In genomic region chr7:116801092-116801710, GRCh38 we compare ENCODE assay signal across 11 cellular contexts.
DNase-seq lines count a peak whose midpoint lies in the region; ATAC-seq, FAIRE-seq and TF ChIP-seq lines count a peak whose summit lies in the region.
"Had no signal": no experiment of that assay in that cellular context is flagged by ENCODE, and none has a peak within 500 bp of the region (broad histone marks: within the 10 kb centered on the region; RNA-seq: fewer than 3 reads in every experiment).

No MANE protein-coding gene starts in this region.

- no peaks in the 10 kb centered on the region for H3K27me3 ChIP-seq in small intestine (ENCODE audit: control insufficient read depth in 2 of 2, insufficient read depth in 2 of 2, low read length in 2 of 2)
- no peaks in the 10 kb centered on the region for H3K27me3 ChIP-seq in esophagus squamous epithelium

- FAIRE-seq in small intestine (lab: Jason Lieb, UNC), result no peak

- H3K27ac Mint-ChIP-seq in activated CD4-positive, alpha-beta T cell treated with anti-CD3 and anti-CD28 coated beads for 36 hours, result no peak overlapping the region
- H3K27ac Mint-ChIP-seq in activated CD4-positive, alpha-beta T cell treated with anti-CD3 and anti-CD28 coated beads, Interleukin-2, amount 10 ng/mL, durations not matched to agents 7 days and 5 days, result no peak overlapping the region
- H3K27ac Mint-ChIP-seq: natural killer cell had no signal

- POLR2A ChIA-PET in activated CD4-positive, alpha-beta T cell treated with anti-CD3 and anti-CD28 coated beads for 36 hours (lab: Charles Lee), result no interaction called here
- POLR2A ChIA-PET in activated CD4-positive, alpha-beta T cell treated with anti-CD3 and anti-CD28 coated beads, Interleukin-2, amount 10 ng/mL, durations not matched to agents 7 days and 5 days (lab: Charles Lee), result no interaction called here
- POLR2A ChIA-PET in RWPE1 (lab: Yijun Ruan, JAX; ENCODE audit: low non-redundant PET), result no interaction called here

- H3K27me3 Mint-ChIP-seq in activated CD4-positive, alpha-beta T cell treated with anti-CD3 and anti-CD28 coated beads for 36 hours, result peaks cover 5% of the 10 kb centered on the region
- peaks cover 10% of the 10 kb centered on the region for H3K27me3 Mint-ChIP-seq in activated CD4-positive, alpha-beta T cell treated with anti-CD3 and anti-CD28 coated beads, Interleukin-2, amount 10 ng/mL, durations not matched to agents 7 days and 5 days

- H3K4me1 ChIP-seq in small intestine (ENCODE audit: control insufficient read depth in 2 of 2, insufficient read depth in 1 of 2, low read depth in 1 of 2, low read length in 1 of 2), result peaks cover 5 to 18% of the 10 kb centered on the region in 2 donors
- H3K4me1 ChIP-seq in esophagus squamous epithelium, result peaks cover 0 to 56% (median 17%) of the 10 kb centered on the region in 3 donors

- CTCF ChIA-PET in activated CD4-positive, alpha-beta T cell treated with anti-CD3 and anti-CD28 coated beads for 36 hours (lab: Charles Lee), result interaction anchor here (0.5 kb wide), 1 partner anchor 673 kb away, joined by 3 read pairs; no protein-coding TSS in a partner anchor
- CTCF ChIA-PET in activated CD4-positive, alpha-beta T cell treated with anti-CD3 and anti-CD28 coated beads, Interleukin-2, amount 10 ng/mL, durations not matched to agents 7 days and 5 days (lab: Charles Lee), result interaction anchor here (0.6 kb wide), 2 partner anchors 94 to 130 kb away, joined by 3 read pairs; no protein-coding TSS in a partner anchor
- CTCF ChIA-PET in RWPE1 (lab: Yijun Ruan, JAX), result interaction anchor here (0.6 kb wide), 1 partner anchor 131 kb away, joined by 3 read pairs; no protein-coding TSS in a partner anchor

- H3K27ac ChIP-seq in RWPE1, result no peak overlapping the region
- no peak overlapping the region for H3K27ac ChIP-seq in small intestine (ENCODE audit: low read depth in 1 of 2, low read length in 1 of 2)
- peak overlapping the region in 1 of 4 donors; percentile 21 for H3K27ac ChIP-seq in esophagus squamous epithelium
- H3K27ac ChIP-seq: HL-60 had no signal

- DNase-seq in activated CD4-positive, alpha-beta T cell treated with anti-CD3 and anti-CD28 coated beads for 36 hours, result no peak
- DNase-seq in activated CD4-positive, alpha-beta T cell treated with anti-CD3 and anti-CD28 coated beads, Interleukin-2, amount 10 ng/mL, durations not matched to agents 7 days and 5 days, result no peak
- DNase-seq in RWPE1 (ENCODE audit: low spot score), result peak; percentile 73
- DNase-seq in fibroblast of mammary gland (ENCODE audit: low read depth), result peak; percentile 76
- DNase-seq in small intestine, result peak; percentile 62
- no peak for DNase-seq in esophagus squamous epithelium (lab: John Stamatoyannopoulos, UW)
- DNase-seq in erythroblast (lab: John Stamatoyannopoulos, UW), result no peak
- DNase-seq: hippocampal formation, natural killer cell had no signal

- H3K4me1 Mint-ChIP-seq in activated CD4-positive, alpha-beta T cell treated with anti-CD3 and anti-CD28 coated beads for 36 hours, result peaks cover 16% of the 10 kb centered on the region
- H3K4me1 Mint-ChIP-seq in activated CD4-positive, alpha-beta T cell treated with anti-CD3 and anti-CD28 coated beads, Interleukin-2, amount 10 ng/mL, durations not matched to agents 7 days and 5 days, result peaks cover 5% of the 10 kb centered on the region

- no peaks in the 10 kb centered on the region for H3K36me3 Mint-ChIP-seq in activated CD4-positive, alpha-beta T cell treated with anti-CD3 and anti-CD28 coated beads for 36 hours (ENCODE audit: low read depth)
- no peaks in the 10 kb centered on the region for H3K36me3 Mint-ChIP-seq in activated CD4-positive, alpha-beta T cell treated with anti-CD3 and anti-CD28 coated beads, Interleukin-2, amount 10 ng/mL, durations not matched to agents 7 days and 5 days (ENCODE audit: low read depth)
- H3K36me3 Mint-ChIP-seq: natural killer cell had no signal

- TF ChIP-seq POLR2A in esophagus squamous epithelium (IDR thresholded peaks at IDR 0.05) (no peak), erythroblast (IDR thresholded peaks at IDR 0.05; ENCODE audit: low read length) (no peak)

- H3K4me3 ChIP-seq in fibroblast of mammary gland (ENCODE audit: control insufficient read depth, low read depth, low read length) (no peak overlapping the region), small intestine (ENCODE audit: low read depth in 1 of 2, low read length in 2 of 2) (no peak overlapping the region), esophagus squamous epithelium (no peak overlapping the region)

- H3K9me3 ChIP-seq in small intestine (ENCODE audit: control insufficient read depth, low read depth) (no peaks in the 10 kb centered on the region), esophagus squamous epithelium (no peaks in the 10 kb centered on the region)

- ATAC-seq in activated CD4-positive, alpha-beta T cell treated with anti-CD3 and anti-CD28 coated beads for 36 hours, result peak; percentile 79
- ATAC-seq in GM19023 (IDR thresholded peaks at IDR 0.05; ENCODE audit: unreplicated experiment), result no peak
- ATAC-seq: natural killer cell had no signal

- H3K36me3 ChIP-seq in small intestine (ENCODE audit: control insufficient read depth in 2 of 2, insufficient read depth in 2 of 2, low read length in 2 of 2), result no peaks in the 10 kb centered on the region
- no peaks in the 10 kb centered on the region for H3K36me3 ChIP-seq in esophagus squamous epithelium

- H3K4me3 Mint-ChIP-seq in activated CD4-positive, alpha-beta T cell treated with anti-CD3 and anti-CD28 coated beads for 36 hours, result no peak overlapping the region
- no peak overlapping the region for H3K4me3 Mint-ChIP-seq in activated CD4-positive, alpha-beta T cell treated with anti-CD3 and anti-CD28 coated beads, Interleukin-2, amount 10 ng/mL, durations not matched to agents 7 days and 5 days
- H3K4me3 Mint-ChIP-seq: natural killer cell had no signal

- no peaks in the 10 kb centered on the region for H3K9me3 Mint-ChIP-seq in activated CD4-positive, alpha-beta T cell treated with anti-CD3 and anti-CD28 coated beads for 36 hours (ENCODE audit: low read depth)
- no peaks in the 10 kb centered on the region for H3K9me3 Mint-ChIP-seq in activated CD4-positive, alpha-beta T cell treated with anti-CD3 and anti-CD28 coated beads, Interleukin-2, amount 10 ng/mL, durations not matched to agents 7 days and 5 days
- H3K9me3 Mint-ChIP-seq: natural killer cell had no signal

- intact Hi-C loops in activated CD4-positive, alpha-beta T cell treated with anti-CD3 and anti-CD28 coated beads for 36 hours (cut with DNase I, micrococcal nuclease), result no loop called here
- intact Hi-C loops in esophagus squamous epithelium (cut with DNase I), result loop anchor here (10.0 kb wide), 1 partner anchor 126 kb away; the partner anchor contains the start of gene MET

- no peak for TF ChIP-seq CTCF in RWPE1 (conservative IDR thresholded peaks at IDR 0.05; ENCODE audit: low read depth)
- TF ChIP-seq CTCF in fibroblast of mammary gland (conservative IDR thresholded peaks at IDR 0.05; ENCODE audit: control insufficient read depth, insufficient read depth, low read depth, low read length), result no peak
- no peak for TF ChIP-seq CTCF in esophagus squamous epithelium (IDR thresholded peaks at IDR 0.05)

- 11 to 58% (median 28%) methylated on average over 2 of the region's 2 CpGs for WGBS in small intestine, 3 donors
- 27 to 30% methylated on average over 2 of the region's 2 CpGs for WGBS in esophagus squamous epithelium, 2 donors

Comparison
In these comparisons a context has a peak if more than half of its experiments do, and no peak if none do; other contexts are left out.
1. DNase-seq: peak in RWPE1 (single experiment), fibroblast of mammary gland (single experiment) and small intestine (single experiment); none in activated CD4-positive, alpha-beta T cell treated with anti-CD3 and anti-CD28 coated beads for 36 hours (single experiment), activated CD4-positive, alpha-beta T cell treated with anti-CD3 and anti-CD28 coated beads, Interleukin-2, amount 10 ng/mL, durations not matched to agents 7 days and 5 days (single experiment), esophagus squamous epithelium (single experiment) and erythroblast (0 of 2).